In genomic region chr5:72855821-72856220, GRCh38 we compare ENCODE assay signal across 1 cellular context.
TF ChIP-seq lines count a peak whose summit lies in the region.

No MANE protein-coding gene starts in this region.

TF ChIP-seq in K562, 482 proteins besides CTCF, POLR2A, EP300 and RAD21 (continued from another document):
- TF ChIP-seq FOXA3 (CRISPR knock-in tag; conservative IDR thresholded peaks at IDR 0.05 in 1 of 2, IDR thresholded peaks at IDR 0.05 in 1 of 2): no peak
- no peak for TF ChIP-seq TBP (optimal IDR thresholded peaks at IDR 0.05; ENCODE audit: low read depth, low read length)
- no peak for TF ChIP-seq ZNF274 (IDR thresholded peaks at IDR 0.05; ENCODE audit: borderline replicate concordance, low read depth, low read length)
- TF ChIP-seq HIVEP1 (CRISPR knock-in tag; IDR thresholded peaks at IDR 0.05): no peak
- no peak for TF ChIP-seq ZNF830 (CRISPR knock-in tag; IDR thresholded peaks at IDR 0.05)
- TF ChIP-seq, protein P1, sequence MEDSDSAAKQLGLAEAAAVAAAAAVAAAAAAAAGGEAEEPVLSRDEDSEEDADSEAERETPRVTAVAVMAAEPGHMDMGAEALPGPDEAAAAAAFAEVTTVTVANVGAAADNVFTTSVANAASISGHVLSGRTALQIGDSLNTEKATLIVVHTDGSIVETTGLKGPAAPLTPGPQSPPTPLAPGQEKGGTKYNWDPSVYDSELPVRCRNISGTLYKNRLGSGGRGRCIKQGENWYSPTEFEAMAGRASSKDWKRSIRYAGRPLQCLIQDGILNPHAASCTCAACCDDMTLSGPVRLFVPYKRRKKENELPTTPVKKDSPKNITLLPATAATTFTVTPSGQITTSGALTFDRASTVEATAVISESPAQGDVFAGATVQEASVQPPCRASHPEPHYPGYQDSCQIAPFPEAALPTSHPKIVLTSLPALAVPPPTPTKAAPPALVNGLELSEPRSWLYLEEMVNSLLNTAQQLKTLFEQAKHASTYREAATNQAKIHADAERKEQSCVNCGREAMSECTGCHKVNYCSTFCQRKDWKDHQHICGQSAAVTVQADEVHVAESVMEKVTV (CRISPR knock-in tag; IDR thresholded peaks at IDR 0.05): no peak
- no peak for TF ChIP-seq NFYB (IDR thresholded peaks at IDR 0.05; ENCODE audit: extremely low read depth, insufficient read length)
- no peak for TF ChIP-seq ZNF232 (CRISPR knock-in tag; IDR thresholded peaks at IDR 0.05)
- no peak for TF ChIP-seq HDAC1 (IDR thresholded peaks at IDR 0.05)
- TF ChIP-seq GATAD2B (IDR thresholded peaks at IDR 0.05; ENCODE audit: borderline replicate concordance): no peak
- TF ChIP-seq PHB2 (IDR thresholded peaks at IDR 0.05; ENCODE audit: low read depth): no peak
- TF ChIP-seq CHD1 (IDR thresholded peaks at IDR 0.05; ENCODE audit: low read length): no peak
- TF ChIP-seq KLF1 (tag; IDR thresholded peaks at IDR 0.05): no peak
- TF ChIP-seq, protein P2, sequence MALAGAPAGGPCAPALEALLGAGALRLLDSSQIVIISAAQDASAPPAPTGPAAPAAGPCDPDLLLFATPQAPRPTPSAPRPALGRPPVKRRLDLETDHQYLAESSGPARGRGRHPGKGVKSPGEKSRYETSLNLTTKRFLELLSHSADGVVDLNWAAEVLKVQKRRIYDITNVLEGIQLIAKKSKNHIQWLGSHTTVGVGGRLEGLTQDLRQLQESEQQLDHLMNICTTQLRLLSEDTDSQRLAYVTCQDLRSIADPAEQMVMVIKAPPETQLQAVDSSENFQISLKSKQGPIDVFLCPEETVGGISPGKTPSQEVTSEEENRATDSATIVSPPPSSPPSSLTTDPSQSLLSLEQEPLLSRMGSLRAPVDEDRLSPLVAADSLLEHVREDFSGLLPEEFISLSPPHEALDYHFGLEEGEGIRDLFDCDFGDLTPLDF (CRISPR knock-in tag; IDR thresholded peaks at IDR 0.05): no peak
- TF ChIP-seq EGR1 (conservative IDR thresholded peaks at IDR 0.05): no peak
